ENCODE assay signal across 1 cellular context in the genomic region with DNA sequence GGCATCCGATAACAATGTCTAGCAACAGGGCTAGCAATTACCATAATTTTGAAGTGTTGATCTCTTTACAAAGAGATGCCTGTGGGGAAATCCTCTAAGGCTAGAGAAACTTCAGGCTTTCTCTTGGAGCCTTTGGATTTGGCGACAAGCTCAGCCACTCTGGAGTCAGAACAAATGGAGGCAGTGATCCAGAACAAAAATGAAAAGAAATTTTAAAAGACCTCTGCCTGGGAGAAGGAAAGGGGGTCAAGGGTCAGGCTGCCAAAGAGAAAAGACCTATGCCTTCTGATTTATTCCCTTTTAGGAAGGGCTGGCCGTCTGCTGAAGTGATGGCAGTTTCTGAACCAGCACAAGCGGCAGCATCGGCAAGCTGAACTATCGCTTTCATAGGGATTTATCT.
TF ChIP-seq lines count a peak whose summit lies in the region.

No MANE protein-coding gene starts in this region.

TF ChIP-seq in SK-N-SH, 30 proteins besides CTCF, POLR2A, EP300 and RAD21 (continued from another document):
- TF ChIP-seq USF2 (IDR thresholded peaks at IDR 0.05; ENCODE audit: borderline replicate concordance, low read depth, low read length): no peak
- TF ChIP-seq, protein P1, sequence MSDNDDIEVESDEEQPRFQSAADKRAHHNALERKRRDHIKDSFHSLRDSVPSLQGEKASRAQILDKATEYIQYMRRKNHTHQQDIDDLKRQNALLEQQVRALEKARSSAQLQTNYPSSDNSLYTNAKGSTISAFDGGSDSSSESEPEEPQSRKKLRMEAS (IDR thresholded peaks at IDR 0.05; ENCODE audit: low read depth): no peak
- no peak for TF ChIP-seq RCOR1 (IDR thresholded peaks at IDR 0.05; ENCODE audit: low read length)
- no peak for TF ChIP-seq TEAD4 (IDR thresholded peaks at IDR 0.05; ENCODE audit: borderline replicate concordance, insufficient read depth)
- TF ChIP-seq FOXJ3 (CRISPR knock-in tag; IDR thresholded peaks at IDR 0.05): no peak
- no peak for TF ChIP-seq CHD2 (IDR thresholded peaks at IDR 0.05; ENCODE audit: low read length, partially characterized antibody)
- TF ChIP-seq TAF1 (IDR thresholded peaks at IDR 0.05; ENCODE audit: borderline replicate concordance, low read depth, low read length): no peak
